Comparison of ENCODE assay signal across 28 cellular contexts in genomic region chr6:29948277-29948676, GRCh38. TPM values are rescaled to one million over a fixed set of nuclear protein-coding genes. Genes with fewer than 3 reads are reported as not detected.
DNase-seq lines count a peak whose midpoint lies in the region; ATAC-seq and TF ChIP-seq lines count a peak whose summit lies in the region.
"Had no signal": no experiment of that assay in that cellular context is flagged by ENCODE, and none has a peak within 500 bp of the region (broad histone marks: within the 10 kb centered on the region; RNA-seq: fewer than 3 reads in every experiment).

No MANE protein-coding gene starts in this region.

- no peak overlapping the region for H3K27ac ChIP-seq in CD8-positive, alpha-beta T cell (ENCODE audit: low read depth, low read length)
- no peak overlapping the region for H3K27ac ChIP-seq in brain microvascular endothelial cell
- H3K27ac ChIP-seq: cardiac muscle cell, gastrocnemius medialis, HL-60, left ventricle myocardium inferior, SJSA1, upper lobe of left lung had no signal

- H3K36me3 ChIP-seq in CD8-positive, alpha-beta T cell (ENCODE audit: insufficient read depth, low read length): peaks cover 35% of the 10 kb centered on the region
- no peaks in the 10 kb centered on the region for H3K36me3 ChIP-seq in brain microvascular endothelial cell (replicated peaks)
- H3K36me3 ChIP-seq: cardiac muscle cell, gastrocnemius medialis had no signal

- H3K4me3 ChIP-seq in CD8-positive, alpha-beta T cell (ENCODE audit: low read depth, low read length): no peak overlapping the region
- no peak overlapping the region for H3K4me3 ChIP-seq in brain microvascular endothelial cell (ENCODE audit: low read depth, low read length)
- H3K4me3 ChIP-seq: cardiac muscle cell, gastrocnemius medialis, left ventricle myocardium inferior, SJSA1, upper lobe of left lung had no signal

- no peaks in the 10 kb centered on the region for H3K9me3 ChIP-seq in CD8-positive, alpha-beta T cell (ENCODE audit: low read length)
- H3K9me3 ChIP-seq: gastrocnemius medialis, left ventricle myocardium inferior, SJSA1, upper lobe of left lung had no signal

- H3K4me1 Mint-ChIP-seq in activated CD4-positive, alpha-beta T cell treated with anti-CD3 and anti-CD28 coated beads, Interleukin-2, amount 10 ng/mL, durations not matched to agents 24 days and 14 days: peaks cover 36% of the 10 kb centered on the region
- peaks cover 75% of the 10 kb centered on the region for H3K4me1 Mint-ChIP-seq in CD8-positive, alpha-beta T cell (ENCODE audit: low read depth)
- peaks cover 62% of the 10 kb centered on the region for H3K4me1 Mint-ChIP-seq in activated naive CD8-positive, alpha-beta T cell (ENCODE audit: low read depth)
- H3K4me1 Mint-ChIP-seq in natural killer cell: peaks cover 75 to 78% of the 10 kb centered on the region in 2 donors

- intact Hi-C loops in activated CD4-positive, alpha-beta T cell treated with anti-CD3 and anti-CD28 coated beads, Interleukin-2, amount 10 ng/mL, durations not matched to agents 24 days and 14 days (cut with micrococcal nuclease): no loop called here
- intact Hi-C loops in CD8-positive, alpha-beta T cell (cut with DNase I, micrococcal nuclease): loop anchor here (2.0 to 5.0 kb wide), 4 partner anchors 17 to 241 kb away; partner anchors contain the start of gene POLR1H (in 1 of the 2)
- intact Hi-C loops in natural killer cell (cut with micrococcal nuclease): loop anchor here (1.0 to 10.0 kb wide), 2 partner anchors 56 to 223 kb away; partner anchors contain the start of gene HLA-F

- CTCF ChIA-PET in CD8-positive, alpha-beta T cell (lab: Charles Lee): no interaction called here

- DNase-seq in activated CD4-positive, alpha-beta T cell treated with anti-CD3 and anti-CD28 coated beads, Interleukin-2, amount 10 ng/mL, durations not matched to agents 24 days and 14 days: peak; percentile 56
- DNase-seq in activated CD4-positive, alpha-beta T cell treated with anti-CD3 and anti-CD28 coated beads for 48 hours: no peak
- no peak for DNase-seq in CD8-positive, alpha-beta T cell
- DNase-seq in natural killer cell (no peak), DMS53 treated with DMSO at 0.1 percent for 48 hours (lab: John Stamatoyannopoulos, UW; ENCODE audit: unreplicated experiment) (no peak), brain microvascular endothelial cell (no peak), HuH-7.5 (ENCODE audit: low spot score) (no peak)
- DNase-seq: 8988T; activated gamma-delta T cell; anterior cingulate cortex; COR-L47; cortex of kidney; DMS79 treated with DMSO at 0.1 percent for 48 hours; gastrocnemius medialis; H9; left ventricle myocardium inferior; NCI-H1092; NCI-H187 treated with DMSO at 0.1 percent for 48 hours; nephron progenitor cell; right cardiac atrium; stimulated activated CD4-positive, alpha-beta T cell treated with anti-CD3 and anti-CD28 coated beads, Interleukin-4, amount 100 ng/mL, for 4 hours; T-cell; upper lobe of left lung had no signal

- POLR2A ChIA-PET in CD8-positive, alpha-beta T cell (lab: Charles Lee): interaction anchor here (1.3 to 2.9 kb wide), 3 partner anchors 17 to 215 kb away, joined by 3 to 12 read pairs (median 6); no protein-coding TSS in a partner anchor

- no peaks in the 10 kb centered on the region for H3K9me3 Mint-ChIP-seq in activated CD4-positive, alpha-beta T cell treated with anti-CD3 and anti-CD28 coated beads, Interleukin-2, amount 10 ng/mL, durations not matched to agents 24 days and 14 days
- H3K9me3 Mint-ChIP-seq in CD8-positive, alpha-beta T cell: no peaks in the 10 kb centered on the region
- H3K9me3 Mint-ChIP-seq in activated naive CD8-positive, alpha-beta T cell (ENCODE audit: low read depth): no peaks in the 10 kb centered on the region
- no peaks in the 10 kb centered on the region for H3K9me3 Mint-ChIP-seq in natural killer cell
- H3K9me3 Mint-ChIP-seq: H9, mesothelial cell of epicardium, nephron progenitor cell, T-cell had no signal

- H3K36me3 Mint-ChIP-seq in activated CD4-positive, alpha-beta T cell treated with anti-CD3 and anti-CD28 coated beads, Interleukin-2, amount 10 ng/mL, durations not matched to agents 24 days and 14 days (ENCODE audit: low read depth): peaks cover 67% of the 10 kb centered on the region
- H3K36me3 Mint-ChIP-seq in CD8-positive, alpha-beta T cell: peaks cover 68% of the 10 kb centered on the region
- peaks cover 32% of the 10 kb centered on the region for H3K36me3 Mint-ChIP-seq in activated naive CD8-positive, alpha-beta T cell
- peaks cover 34% of the 10 kb centered on the region for H3K36me3 Mint-ChIP-seq in natural killer cell

- no peak overlapping the region for H3K27ac Mint-ChIP-seq in activated CD4-positive, alpha-beta T cell treated with anti-CD3 and anti-CD28 coated beads, Interleukin-2, amount 10 ng/mL, durations not matched to agents 24 days and 14 days
- peak overlapping the region; percentile 45 for H3K27ac Mint-ChIP-seq in CD8-positive, alpha-beta T cell
- H3K27ac Mint-ChIP-seq in activated naive CD8-positive, alpha-beta T cell: peak overlapping the region; percentile 64
- H3K27ac Mint-ChIP-seq in natural killer cell: peak overlapping the region; percentile 89 to 100
- H3K27ac Mint-ChIP-seq: H9, mesothelial cell of epicardium, nephron progenitor cell had no signal

- no peak overlapping the region for H3K4me3 Mint-ChIP-seq in activated CD4-positive, alpha-beta T cell treated with anti-CD3 and anti-CD28 coated beads, Interleukin-2, amount 10 ng/mL, durations not matched to agents 24 days and 14 days
- peak overlapping the region; percentile 20 for H3K4me3 Mint-ChIP-seq in CD8-positive, alpha-beta T cell
- H3K4me3 Mint-ChIP-seq in activated naive CD8-positive, alpha-beta T cell: peak overlapping the region; percentile 27
- peak overlapping the region; percentile 99 for H3K4me3 Mint-ChIP-seq in natural killer cell
- H3K4me3 Mint-ChIP-seq: H9, mesothelial cell of epicardium, nephron progenitor cell had no signal

- H3K4me1 ChIP-seq in CD8-positive, alpha-beta T cell (ENCODE audit: insufficient read depth, low read length): peaks cover 57% of the 10 kb centered on the region

- ATAC-seq in CD8-positive, alpha-beta T cell: no peak
- peak; percentile 4 to 13 (median 5) for ATAC-seq in natural killer cell
- ATAC-seq: gastrocnemius medialis, right cardiac atrium had no signal

- in situ Hi-C loops in brain microvascular endothelial cell (cut with HindIII; ENCODE audit: low pct_ligation_motif_present, low sequenced_read_pairs): no loop called here

- no peak for TF ChIP-seq CTCF in CD8-positive, alpha-beta T cell (IDR thresholded peaks at IDR 0.05)
- no peak for TF ChIP-seq CTCF in natural killer cell (IDR thresholded peaks at IDR 0.05)
- no peak for TF ChIP-seq CTCF in brain microvascular endothelial cell (IDR thresholded peaks at IDR 0.05; ENCODE audit: low read depth, low read length, missing control alignments)

- no peaks in the 10 kb centered on the region for H3K27me3 ChIP-seq in CD8-positive, alpha-beta T cell (ENCODE audit: insufficient read depth, low read length)
- no peaks in the 10 kb centered on the region for H3K27me3 ChIP-seq in brain microvascular endothelial cell (replicated peaks)
- H3K27me3 ChIP-seq: cardiac muscle cell, gastrocnemius medialis, SJSA1, upper lobe of left lung had no signal

- H3K27me3 Mint-ChIP-seq in activated CD4-positive, alpha-beta T cell treated with anti-CD3 and anti-CD28 coated beads, Interleukin-2, amount 10 ng/mL, durations not matched to agents 24 days and 14 days: no peaks in the 10 kb centered on the region
- no peaks in the 10 kb centered on the region for H3K27me3 Mint-ChIP-seq in CD8-positive, alpha-beta T cell (ENCODE audit: low read depth)
- no peaks in the 10 kb centered on the region for H3K27me3 Mint-ChIP-seq in activated naive CD8-positive, alpha-beta T cell
- no peaks in the 10 kb centered on the region for H3K27me3 Mint-ChIP-seq in natural killer cell (ENCODE audit: low read depth in 2 of 2)
- H3K27me3 Mint-ChIP-seq: T-cell had no signal

RNA-seq across cellular contexts. Expression of gene HLA-A, which starts 5.9 kb away (rescaled TPM):
- total RNA-seq in activated CD4-positive, alpha-beta T cell treated with anti-CD3 and anti-CD28 coated beads, Interleukin-2, amount 10 ng/mL, durations not matched to agents 24 days and 14 days: 1,449 and 1,452 TPM in 2 replicates
- 1,000 to 10,000 TPM; 2,151 to 2,183 TPM for total RNA-seq in CD8-positive, alpha-beta T cell
- total RNA-seq in natural killer cell: 1,000 to 10,000 TPM; 2,088 to 2,855 (median 2,731) TPM
